11 cellular contexts compared by ENCODE assay signal in the genomic region with DNA sequence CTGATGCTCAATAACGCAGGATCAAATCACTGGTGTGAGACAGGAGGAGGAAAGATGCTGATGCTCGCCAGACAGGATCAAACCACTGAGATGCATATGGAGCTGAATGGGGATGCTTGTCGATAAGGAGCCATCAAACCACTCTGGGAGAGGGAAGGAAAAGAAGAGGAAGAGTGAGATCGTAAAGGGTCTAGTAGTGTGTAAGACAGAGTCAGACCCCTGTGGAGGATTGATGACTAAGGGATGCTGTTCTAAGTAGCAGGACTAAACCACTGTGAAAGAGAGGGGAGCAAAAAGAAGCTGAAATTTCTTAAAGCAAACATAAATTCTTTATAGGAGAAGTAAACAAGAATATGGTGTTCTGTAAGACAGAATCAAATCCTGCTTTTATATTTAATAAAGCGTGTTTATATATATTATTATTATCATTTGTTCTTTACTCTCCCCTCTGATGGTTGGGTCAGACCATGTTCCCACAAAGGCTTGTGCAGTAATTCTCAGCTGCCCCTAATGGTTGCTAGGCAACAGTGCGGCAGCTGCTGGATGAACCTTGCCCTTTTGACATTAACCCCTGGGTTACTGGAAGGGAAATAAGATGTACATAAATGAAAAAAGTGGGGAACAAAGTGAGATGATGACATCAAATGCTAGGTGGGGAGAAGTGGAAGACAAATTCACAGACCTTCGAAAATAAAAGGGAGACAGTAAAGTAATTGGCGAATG.
DNase-seq lines count a peak whose midpoint lies in the region; TF ChIP-seq lines count a peak whose summit lies in the region.
"Had no signal": no experiment of that assay in that cellular context is flagged by ENCODE, and none has a peak within 500 bp of the region (broad histone marks: within the 10 kb centered on the region; RNA-seq: fewer than 3 reads in every experiment).

No MANE protein-coding gene starts in this region.

- no peaks in the 10 kb centered on the region for H4K20me1 ChIP-seq in smooth muscle cell (ENCODE audit: low read depth)

- CTCF ChIA-PET in GM10248 (lab: Yijun Ruan, JAX), result interaction anchor here (1.3 kb wide), 1 partner anchor 11 kb away, joined by 3 read pairs; no protein-coding TSS in a partner anchor

- no peaks in the 10 kb centered on the region for H3K79me2 ChIP-seq in smooth muscle cell (ENCODE audit: low read depth)

- no peaks in the 10 kb centered on the region for H3K9me3 ChIP-seq in smooth muscle cell (replicated peaks; ENCODE audit: low read depth)
- H3K9me3 ChIP-seq: uterus had no signal

- H2AFZ ChIP-seq in smooth muscle cell (ENCODE audit: low read depth), result no peak overlapping the region

- H3K27me3 ChIP-seq in smooth muscle cell (ENCODE audit: low read depth), result no peaks in the 10 kb centered on the region
- H3K27me3 ChIP-seq: uterus had no signal

- no peak for TF ChIP-seq CTCF in smooth muscle cell (IDR thresholded peaks at IDR 0.05; ENCODE audit: borderline replicate concordance, insufficient read depth, poor library complexity, severe bottlenecking)
- TF ChIP-seq CTCF in GM10248 (IDR thresholded peaks at IDR 0.05; ENCODE audit: control extremely low read depth, extremely low read depth, low read depth, missing control alignments), result no peak

- no peak overlapping the region for H3K4me3 ChIP-seq in smooth muscle cell
- H3K4me3 ChIP-seq: uterus had no signal

- no peak overlapping the region for H3K9ac ChIP-seq in smooth muscle cell (ENCODE audit: low read depth)

- no peaks in the 10 kb centered on the region for H3K36me3 ChIP-seq in smooth muscle cell (ENCODE audit: low read depth)
- H3K36me3 ChIP-seq: uterus had no signal

- 54% methylated on average over 8 of the region's 8 CpGs for WGBS in smooth muscle cell (ENCODE audit: low lambda C conversion rate)

- peaks cover 4% of the 10 kb centered on the region for H3K4me1 ChIP-seq in smooth muscle cell (ENCODE audit: low read depth)
- H3K4me1 ChIP-seq: uterus had no signal

- no peaks in the 10 kb centered on the region for H3F3A ChIP-seq in smooth muscle cell (ENCODE audit: low read depth)

- peak; percentile 4 for DNase-seq in NK-92 treated with Interleukin-12 subunit alpha and Interleukin-12 subunit beta, amount 100 ng/mL, for 24 hours (lab: John Stamatoyannopoulos, UW)
- DNase-seq in NK-92 (lab: John Stamatoyannopoulos, UW; ENCODE audit: unreplicated experiment), result no peak
- DNase-seq in OCI-M1 (lab: John Stamatoyannopoulos, UW), result peak; percentile 59
- DNase-seq in hypothalamus (lab: John Stamatoyannopoulos, UW), result peak in 33 of 51 donors; percentile 0 to 67 (median 13)
- no peak for DNase-seq in smooth muscle cell (lab: John Stamatoyannopoulos, UW; ENCODE audit: unreplicated experiment)
- no peak for DNase-seq in CD1c-positive myeloid dendritic cell (ENCODE audit: extremely low spot score)
- DNase-seq in GM10248 (ENCODE audit: extremely low spot score), result no peak
- no peak for DNase-seq in kidney tubule cell (ENCODE audit: low spot score)
- DNase-seq: NCI-H187 treated with DMSO at 0.1 percent for 48 hours; stimulated activated CD4-positive, alpha-beta T cell treated with anti-CD3 and anti-CD28 coated beads, Interleukin-4, amount 100 ng/mL, for 4 hours; uterus had no signal

- POLR2A ChIA-PET in GM10248 (lab: Yijun Ruan, JAX), result no interaction called here

- H3K27ac ChIP-seq in smooth muscle cell (ENCODE audit: low read depth), result no peak overlapping the region
- H3K27ac ChIP-seq: uterus had no signal

- H3K4me2 ChIP-seq in smooth muscle cell, result peak overlapping the region; percentile 22

Comparison
In these comparisons a context has a peak if more than half of its experiments do, and no peak if none do; other contexts are left out.
1. DNase-seq: peak in NK-92 treated with Interleukin-12 subunit alpha and Interleukin-12 subunit beta, amount 100 ng/mL, for 24 hours (single experiment), OCI-M1 (single experiment) and hypothalamus (33 of 51); none in NK-92 (single experiment), smooth muscle cell (single experiment), CD1c-positive myeloid dendritic cell (single experiment), GM10248 (single experiment) and kidney tubule cell (single experiment).